18 cellular contexts compared by ENCODE assay signal in the genomic region with DNA sequence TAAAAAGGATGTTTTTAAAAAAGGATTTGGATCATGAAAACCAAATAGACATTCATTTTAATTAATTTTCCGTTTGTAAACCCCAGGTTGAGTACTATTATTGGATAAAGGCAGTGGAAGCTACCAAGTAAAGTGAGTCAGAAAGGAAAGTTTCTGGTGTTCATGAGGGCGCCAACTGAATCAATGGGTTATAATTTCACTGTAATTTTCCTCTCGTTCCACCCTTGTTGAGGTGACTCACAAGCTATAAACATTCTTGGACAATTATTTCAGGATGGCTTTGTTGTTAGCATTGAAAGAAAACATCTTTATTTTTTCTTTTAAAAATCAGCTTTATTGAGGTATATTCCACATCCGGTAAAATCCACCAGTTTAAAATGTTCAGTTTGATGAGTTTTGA. TPM values are rescaled to one million over a fixed set of nuclear protein-coding genes. Genes with fewer than 3 reads are reported as not detected.
DNase-seq lines count a peak whose midpoint lies in the region; ATAC-seq, FAIRE-seq and TF ChIP-seq lines count a peak whose summit lies in the region.
"Had no signal": no experiment of that assay in that cellular context is flagged by ENCODE, and none has a peak within 500 bp of the region (broad histone marks: within the 10 kb centered on the region; RNA-seq: fewer than 3 reads in every experiment).

No MANE protein-coding gene starts in this region.

- H3K36me3 ChIP-seq in SJSA1 = no peaks in the 10 kb centered on the region
- H3K36me3 ChIP-seq: stomach had no signal

- H3K27ac Mint-ChIP-seq in naive thymus-derived CD8-positive, alpha-beta T cell = no peak overlapping the region
- H3K27ac Mint-ChIP-seq: activated CD8-positive, alpha-beta T cell treated with anti-CD3 and anti-CD28 coated beads for 36 hours; B cell; immature natural killer cell had no signal

- POLR2A ChIA-PET in naive thymus-derived CD8-positive, alpha-beta T cell (lab: Charles Lee) = interaction anchor here (0.7 kb wide), 1 partner anchor 89 kb away, joined by 6 read pairs; no protein-coding TSS in a partner anchor

- no peaks in the 10 kb centered on the region for H3K36me3 Mint-ChIP-seq in naive thymus-derived CD8-positive, alpha-beta T cell
- H3K36me3 Mint-ChIP-seq: immature natural killer cell had no signal

- H3K4me3 Mint-ChIP-seq in naive thymus-derived CD8-positive, alpha-beta T cell = no peak overlapping the region
- H3K4me3 Mint-ChIP-seq: activated CD8-positive, alpha-beta T cell treated with anti-CD3 and anti-CD28 coated beads for 36 hours; B cell; immature natural killer cell had no signal

- H3K27me3 ChIP-seq in SJSA1 (replicated peaks) = no peaks in the 10 kb centered on the region
- H3K27me3 ChIP-seq: stomach had no signal

- H3K4me3 ChIP-seq in SJSA1 = no peak overlapping the region
- H3K4me3 ChIP-seq: skin epidermis, stomach had no signal

- no peak for TF ChIP-seq POLR2A in H54 (IDR thresholded peaks at IDR 0.05; ENCODE audit: low read depth, low read length)

- H3K4me1 ChIP-seq in SJSA1 (replicated peaks) = peaks cover 20% of the 10 kb centered on the region

- H3K9me3 Mint-ChIP-seq in naive thymus-derived CD8-positive, alpha-beta T cell = no peaks in the 10 kb centered on the region
- H3K9me3 Mint-ChIP-seq: activated CD8-positive, alpha-beta T cell treated with anti-CD3 and anti-CD28 coated beads for 36 hours; immature natural killer cell had no signal

- no peak for FAIRE-seq in H54 (lab: Jason Lieb, UNC)

- peak overlapping the region; percentile 30 for H3K27ac ChIP-seq in SJSA1
- H3K27ac ChIP-seq: skin epidermis, stomach had no signal

- no peaks in the 10 kb centered on the region for H3K9me3 ChIP-seq in SJSA1 (replicated peaks)
- H3K9me3 ChIP-seq: stomach had no signal

- peaks cover 0 to 8% (median 1%) of the 10 kb centered on the region in 5 donors for H3K27me3 Mint-ChIP-seq in naive thymus-derived CD8-positive, alpha-beta T cell
- H3K27me3 Mint-ChIP-seq: B cell had no signal

- no peak for ATAC-seq in HG03460 (IDR thresholded peaks at IDR 0.05; ENCODE audit: unreplicated experiment)
- ATAC-seq in naive thymus-derived CD8-positive, alpha-beta T cell = no peak
- no peak for ATAC-seq in GM21619 (IDR thresholded peaks at IDR 0.05; ENCODE audit: unreplicated experiment)
- ATAC-seq: activated CD8-positive, alpha-beta T cell treated with anti-CD3 and anti-CD28 coated beads for 36 hours had no signal

- DNase-seq in AG08396 (ENCODE audit: low spot score) = peak; percentile 38
- peak; percentile 22 for DNase-seq in H54 (ENCODE audit: insufficient read length, low spot score)
- DNase-seq in SJSA1 (ENCODE audit: low read depth in 1 of 2, low spot score in 2 of 2) = peak in 1 of 2 experiments; percentile 66
- DNase-seq in fibroblast of gingiva (ENCODE audit: low read depth) = peak; percentile 36
- DNase-seq in NCI-H1436 (lab: John Stamatoyannopoulos, UW) = no peak
- no peak for DNase-seq in naive thymus-derived CD8-positive, alpha-beta T cell
- DNase-seq: activated CD8-positive, alpha-beta T cell treated with anti-CD3 and anti-CD28 coated beads for 36 hours; activated gamma-delta T cell; DMS53; effector CD8-positive, alpha-beta T cell; immature natural killer cell; NCI-H774; SIG-M5; stomach had no signal

- peaks cover 0 to 7% (median 3%) of the 10 kb centered on the region in 4 donors for H3K4me1 Mint-ChIP-seq in naive thymus-derived CD8-positive, alpha-beta T cell

RNA-seq across cellular contexts. Expression of a gene that starts 5.1 kb away (rescaled TPM):
- 26.9 and 34.0 TPM in 2 replicates for total RNA-seq in SJSA1 (2014; rRNA removed; shearing (Covaris generic))
- total RNA-seq in naive thymus-derived CD8-positive, alpha-beta T cell = 10 to 100 TPM; 54.1 to 55.3 TPM
- polyA plus RNA-seq in naive thymus-derived CD8-positive, alpha-beta T cell = 10 to 100 TPM; 17.6 to 28.2 (median 26.3) TPM

Comparison
In these comparisons a context has a peak if more than half of its experiments do, and no peak if none do; other contexts are left out.
1. DNase-seq: peak in AG08396 (single experiment), H54 (single experiment) and fibroblast of gingiva (single experiment); none in NCI-H1436 (single experiment) and naive thymus-derived CD8-positive, alpha-beta T cell (0 of 10).